ENCODE assay signal across 8 cellular contexts in the genomic region with DNA sequence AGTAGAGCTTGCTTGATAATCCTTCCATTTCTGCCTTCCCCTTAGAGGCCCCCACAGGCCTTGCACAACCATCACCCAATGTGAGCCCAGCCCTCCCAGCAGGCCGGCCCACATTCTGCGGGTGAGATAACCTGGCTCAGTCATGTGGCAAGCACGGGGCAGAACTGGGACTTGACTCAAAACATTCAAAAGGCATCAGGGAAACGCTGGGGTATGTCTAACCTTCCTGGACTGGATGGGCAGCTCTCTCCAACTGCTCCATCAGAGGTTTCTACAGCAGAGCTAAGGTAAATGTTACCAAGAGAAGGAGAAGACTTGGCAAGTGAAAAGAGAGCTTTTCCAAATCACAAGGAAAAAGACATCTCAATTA. TPM values are rescaled to one million over a fixed set of nuclear protein-coding genes. Genes with fewer than 3 reads are reported as not detected.
DNase-seq lines count a peak whose midpoint lies in the region; ATAC-seq and TF ChIP-seq lines count a peak whose summit lies in the region.

No MANE protein-coding gene starts in this region.

- WGBS in upper lobe of left lung, 2 donors: 3 to 6% methylated on average over 3 to 4 of the region's 4 CpGs

- H3K36me3 Mint-ChIP-seq in chondrocyte (ENCODE audit: low read depth) (peaks cover 2% of the 10 kb centered on the region), memory B cell (peaks cover 13% of the 10 kb centered on the region)

- H3K27me3 ChIP-seq in upper lobe of left lung: no peaks in the 10 kb centered on the region

- H3K4me1 ChIP-seq in upper lobe of left lung: peaks cover 40 to 51% (median 45%) of the 10 kb centered on the region in 4 donors

- ATAC-seq in GM21529 (IDR thresholded peaks at IDR 0.05; ENCODE audit: unreplicated experiment) (peak; percentile 40), memory B cell (ENCODE audit: low read depth) (peak; percentile 41), upper lobe of left lung (ENCODE audit: low FRiP score in 2 of 2) (peak; percentile 88 to 94)

- TF ChIP-seq CTCF in AG09309 (IDR thresholded peaks at IDR 0.05; ENCODE audit: control insufficient read depth, insufficient read depth, low read depth, low read length, missing control alignments) (no peak), chondrocyte (IDR thresholded peaks at IDR 0.05) (no peak), upper lobe of left lung (IDR thresholded peaks at IDR 0.05) (no peak)

- H3K4me3 ChIP-seq in AG09309 (ENCODE audit: control insufficient read depth, low read depth, low read length): no peak overlapping the region
- H3K4me3 ChIP-seq in upper lobe of left lung: no peak overlapping the region

- H3K36me3 ChIP-seq in upper lobe of left lung: no peaks in the 10 kb centered on the region

- H3K4me1 Mint-ChIP-seq in chondrocyte (ENCODE audit: low read depth): peaks cover 64% of the 10 kb centered on the region
- H3K4me1 Mint-ChIP-seq in memory B cell: peaks cover 62% of the 10 kb centered on the region

- H3K9me3 Mint-ChIP-seq in chondrocyte (ENCODE audit: low read depth): no peaks in the 10 kb centered on the region
- H3K9me3 Mint-ChIP-seq in memory B cell: peaks cover 11% of the 10 kb centered on the region

- in situ Hi-C loops in SK-MEL-5 (cut with HindIII; ENCODE audit: low pct_unique_long_range_greater_than_20kb, low sequenced_read_pairs): no loop called here

- DNase-seq in AG09309 (ENCODE audit: low read depth) (peak; percentile 49), SK-MEL-5 (ENCODE audit: low read depth, low spot score) (peak; percentile 88), chondrocyte (ENCODE audit: low spot score) (no peak), memory B cell (ENCODE audit: low spot score in 2 of 2) (peak; percentile 47 to 56), upper lobe of left lung (peak in 1 of 2 donors; percentile 94), NCI-H2107 treated with DMSO at 0.1 percent for 48 hours (lab: John Stamatoyannopoulos, UW; ENCODE audit: unreplicated experiment) (no peak), NCI-H748 (lab: John Stamatoyannopoulos, UW; ENCODE audit: unreplicated experiment) (no peak)

- no peaks in the 10 kb centered on the region for H3K9me3 ChIP-seq in upper lobe of left lung

- peak in 1 of 4 donors; percentile 38 for TF ChIP-seq POLR2A in upper lobe of left lung (IDR thresholded peaks at IDR 0.05)

- H3K27ac Mint-ChIP-seq in chondrocyte (ENCODE audit: unreplicated experiment): peak overlapping the region; percentile 92
- peak overlapping the region; percentile 93 for H3K27ac Mint-ChIP-seq in memory B cell

- H3K27me3 Mint-ChIP-seq in chondrocyte (ENCODE audit: low read depth) (no peaks in the 10 kb centered on the region), memory B cell (no peaks in the 10 kb centered on the region)

- H3K27ac ChIP-seq in upper lobe of left lung: peak overlapping the region; percentile 47 to 73 (median 62)

- TF ChIP-seq EP300 in upper lobe of left lung (IDR thresholded peaks at IDR 0.05): no peak

- H3K4me3 Mint-ChIP-seq in chondrocyte (ENCODE audit: unreplicated experiment) (no peak overlapping the region), memory B cell (peak overlapping the region; percentile 61)

RNA-seq across cellular contexts. Expression of a gene that starts 24.8 kb away (rescaled TPM):
- total RNA-seq in SK-MEL-5 (2014; rRNA removed; shearing (Covaris generic)): 4.7 and 4.8 TPM in 2 replicates
- 16.4 and 24.9 TPM in 2 replicates for polyA plus RNA-seq in SK-MEL-5 (2015; cell fraction: cytosol; rRNA removed)
- 27.0 and 33.4 TPM in 2 replicates for polyA plus RNA-seq in SK-MEL-5 (2015; cell fraction: nucleus; rRNA removed)
- total RNA-seq in chondrocyte (34.4 to 36.5 TPM (median 36.1 TPM) in 3 replicates), upper lobe of left lung (10 to 100 TPM; 18.2 to 62.9 (median 33.2) TPM)

RNA-seq across cellular contexts. Expression of a gene that starts 49.0 kb away (rescaled TPM):
- total RNA-seq in SK-MEL-5 (2014; rRNA removed; shearing (Covaris generic)): 0.29 and 0.53 TPM in 2 replicates
- 0.18 TPM in 1 of 2 replicates, not detected in the other for polyA plus RNA-seq in SK-MEL-5 (2015; cell fraction: cytosol; rRNA removed)
- not detected in 2 replicates for polyA plus RNA-seq in SK-MEL-5 (2015; cell fraction: nucleus; rRNA removed)
- not detected in 3 replicates for total RNA-seq in chondrocyte
- not detected for total RNA-seq in upper lobe of left lung

RNA-seq across cellular contexts. Expression of a gene that starts 49.2 kb away (rescaled TPM):
- 2.2 and 2.6 TPM in 2 replicates for total RNA-seq in SK-MEL-5 (2014; rRNA removed; shearing (Covaris generic))
- 2.0 and 2.2 TPM in 2 replicates for polyA plus RNA-seq in SK-MEL-5 (2015; cell fraction: cytosol; rRNA removed)
- polyA plus RNA-seq in SK-MEL-5 (2015; cell fraction: nucleus; rRNA removed): 9.7 and 10.3 TPM in 2 replicates
- total RNA-seq in chondrocyte (3.1 to 5.8 TPM (median 3.2 TPM) in 3 replicates), upper lobe of left lung (10 to 100 TPM in 1 of 6 donors, 1 to 10 TPM in 5; 4.3 to 26.2 (median 5.7) TPM)

Comparison
In these comparisons a context has a peak if more than half of its experiments do, and no peak if none do; other contexts are left out.
1. DNase-seq: peak in AG09309 (single experiment), SK-MEL-5 (single experiment) and memory B cell (2 of 2); none in chondrocyte (single experiment), NCI-H2107 treated with DMSO at 0.1 percent for 48 hours (single experiment) and NCI-H748 (single experiment).
2. ATAC-seq: peak in every context shown above with its lines; median percentile 91 in upper lobe of left lung; 41 in memory B cell; 40 in GM21529.